In genomic region chr21:43727571-43728466, GRCh38 we compare ENCODE assay signal across 8 cellular contexts. TPM values are rescaled to one million over a fixed set of nuclear protein-coding genes. Genes with fewer than 3 reads are reported as not detected.
DNase-seq lines count a peak whose midpoint lies in the region; ATAC-seq and TF ChIP-seq lines count a peak whose summit lies in the region.

No MANE protein-coding gene starts in this region.

- H3K27ac ChIP-seq in RWPE2 (ENCODE audit: poor library complexity, severe bottlenecking): peak overlapping the region; percentile 96
- H3K27ac ChIP-seq in endodermal cell (ENCODE audit: low read depth, low read length): peak overlapping the region; percentile 87

- DNase-seq in AML-193 (lab: John Stamatoyannopoulos, UW): peak; percentile 52 to 66
- DNase-seq in RWPE2 (ENCODE audit: low spot score): no peak
- DNase-seq in endodermal cell: peak; percentile 75
- DNase-seq in naive B cell: no peak
- no peak for DNase-seq in NCI-H2227 (lab: John Stamatoyannopoulos, UW; ENCODE audit: unreplicated experiment)
- DNase-seq in cerebellar cortex (ENCODE audit: low spot score): no peak

- WGBS in endodermal cell (ENCODE audit: insufficient coverage in 1 of 2, insufficient read length in 1 of 2), 2 experiments: 81 to 84% methylated on average over 10 to 16 of the region's 17 CpGs

- H3K36me3 ChIP-seq in RWPE2 (ENCODE audit: low read depth) (peaks cover 59% of the 10 kb centered on the region), endodermal cell (ENCODE audit: control insufficient read depth, insufficient read depth, low read length) (peaks cover 5% of the 10 kb centered on the region)

- H3K27me3 Mint-ChIP-seq in endodermal cell (ENCODE audit: insufficient read depth) (no peaks in the 10 kb centered on the region), naive B cell (no peaks in the 10 kb centered on the region)

- H3K9me3 ChIP-seq in RWPE2 (ENCODE audit: severe bottlenecking) (no peaks in the 10 kb centered on the region), endodermal cell (ENCODE audit: control insufficient read depth, low read length) (no peaks in the 10 kb centered on the region)

- peak overlapping the region; percentile 65 for H3K9ac ChIP-seq in endodermal cell (ENCODE audit: extremely low read depth, low read length, poor library complexity, severe bottlenecking)

- H3K27me3 ChIP-seq in RWPE2 (ENCODE audit: insufficient read depth, poor library complexity, severe bottlenecking): no peaks in the 10 kb centered on the region
- no peaks in the 10 kb centered on the region for H3K27me3 ChIP-seq in endodermal cell (ENCODE audit: control insufficient read depth, insufficient read depth, low read length, poor library complexity, severe bottlenecking)

- TF ChIP-seq CTCF in RWPE2 (IDR thresholded peaks at IDR 0.05; ENCODE audit: poor library complexity, severe bottlenecking): peak; percentile 39
- peak; percentile 47 for TF ChIP-seq CTCF in endodermal cell (conservative IDR thresholded peaks at IDR 0.05)

- ATAC-seq in GM21825 (IDR thresholded peaks at IDR 0.05; ENCODE audit: unreplicated experiment): peak; percentile 2
- peak; percentile 37 for ATAC-seq in RWPE2 (ENCODE audit: low read depth)
- ATAC-seq in naive B cell (ENCODE audit: low read depth in 2 of 2): peak in 1 of 2 donors; percentile 5
- no peak for ATAC-seq in GM21717 (IDR thresholded peaks at IDR 0.05; ENCODE audit: unreplicated experiment)

- H3K4me3 ChIP-seq in RWPE2 (ENCODE audit: severe bottlenecking) (peak overlapping the region; percentile 17), endodermal cell (ENCODE audit: low read length) (peak overlapping the region; percentile 82)

- H3K4me1 ChIP-seq in RWPE2 (ENCODE audit: insufficient read depth, poor library complexity, severe bottlenecking) (peaks cover 56% of the 10 kb centered on the region), endodermal cell (ENCODE audit: control insufficient read depth, insufficient read depth, low read length) (no peaks in the 10 kb centered on the region)

- H3K4me1 Mint-ChIP-seq in endodermal cell: peaks cover 12% of the 10 kb centered on the region
- H3K4me1 Mint-ChIP-seq in naive B cell: peaks cover 44 to 76% (median 61%) of the 10 kb centered on the region in 3 donors

- H3K9me3 Mint-ChIP-seq in endodermal cell (no peaks in the 10 kb centered on the region), naive B cell (no peaks in the 10 kb centered on the region)

- peak overlapping the region; percentile 75 for H3K4me3 Mint-ChIP-seq in endodermal cell
- peak overlapping the region; percentile 89 to 94 (median 91) for H3K4me3 Mint-ChIP-seq in naive B cell

- H3K27ac Mint-ChIP-seq in endodermal cell: peak overlapping the region; percentile 93
- H3K27ac Mint-ChIP-seq in naive B cell: peak overlapping the region; percentile 92 to 97 (median 94)

- no peaks in the 10 kb centered on the region for H3K36me3 Mint-ChIP-seq in endodermal cell (ENCODE audit: low read depth)
- H3K36me3 Mint-ChIP-seq in naive B cell: no peaks in the 10 kb centered on the region

RNA-seq across cellular contexts. Expression of gene PDXK, which starts 8.9 kb away (rescaled TPM):
- 100 to 1,000 TPM in 1 of 2 donors, 10 to 100 TPM in 1; 90.9 to 105 TPM for total RNA-seq in endodermal cell
- 35.6 TPM for polyA plus RNA-seq in endodermal cell (2013, experiment 1 of 2)
- 40.5 TPM for polyA plus RNA-seq in endodermal cell (2013, experiment 2 of 2)
- 10 to 100 TPM; 28.5 to 46.1 (median 39.2) TPM for polyA plus RNA-seq in naive B cell (ENCODE audit: low read depth in 6 of 6)

RNA-seq across cellular contexts. Expression of gene CSTB, which starts 48.3 kb away (rescaled TPM):
- 10 to 100 TPM; 50.0 to 54.5 TPM for total RNA-seq in endodermal cell
- polyA plus RNA-seq in endodermal cell (2013, experiment 1 of 2): 36.1 TPM
- 33.5 TPM for polyA plus RNA-seq in endodermal cell (2013, experiment 2 of 2)
- polyA plus RNA-seq in naive B cell (ENCODE audit: low read depth in 6 of 6): 10 to 100 TPM; 25.1 to 75.7 (median 39.2) TPM

Comparison
In these comparisons a context has a peak if more than half of its experiments do, and no peak if none do; other contexts are left out.
1. DNase-seq: peak in AML-193 (2 of 2) and endodermal cell (single experiment); none in RWPE2 (single experiment), naive B cell (single experiment), NCI-H2227 (single experiment) and cerebellar cortex (single experiment).